Comparison of ENCODE assay signal across 8 cellular contexts in genomic region chr14:91367173-91368171, GRCh38. TPM values are rescaled to one million over a fixed set of nuclear protein-coding genes. Genes with fewer than 3 reads are reported as not detected.
DNase-seq lines count a peak whose midpoint lies in the region; ATAC-seq, FAIRE-seq and TF ChIP-seq lines count a peak whose summit lies in the region.

No MANE protein-coding gene starts in this region.

- WGBS in smooth muscle cell (ENCODE audit: low lambda C conversion rate), result 78% methylated on average over 22 of the region's 22 CpGs
- 67 to 76% (median 67%) methylated on average over 22 of the region's 22 CpGs for WGBS in small intestine, 3 donors

- H2AFZ ChIP-seq in SU-DHL-6 (ENCODE audit: low read depth, low read length, severe bottlenecking), result no peak overlapping the region
- H2AFZ ChIP-seq in smooth muscle cell (ENCODE audit: low read depth), result no peak overlapping the region

- H3K4me1 ChIP-seq in Caco-2 (no peaks in the 10 kb centered on the region), smooth muscle cell (ENCODE audit: low read depth) (no peaks in the 10 kb centered on the region), small intestine (ENCODE audit: control insufficient read depth in 2 of 2, insufficient read depth in 1 of 2, low read depth in 1 of 2, low read length in 1 of 2) (peaks cover 4 to 9% of the 10 kb centered on the region in 2 donors)

- H3K4me2 ChIP-seq in SU-DHL-6 (ENCODE audit: low read depth, low read length, poor library complexity, severe bottlenecking), result peak overlapping the region; percentile 83
- H3K4me2 ChIP-seq in smooth muscle cell, result no peak overlapping the region

- H3K27ac ChIP-seq in SU-DHL-6 (ENCODE audit: low read depth, low read length) (peak overlapping the region; percentile 98), smooth muscle cell (ENCODE audit: low read depth) (peak overlapping the region; percentile 50), small intestine (ENCODE audit: low read depth in 1 of 2, low read length in 1 of 2) (peak overlapping the region in 1 of 2 donors; percentile 89)

- H3K27ac Mint-ChIP-seq in Caco-2 (ENCODE audit: unreplicated experiment), result peak overlapping the region; percentile 1

- no TSS peak for BruUV-seq in Caco-2 (replicated peaks; lab: Mats Ljungman, UMichigan)

- H3K36me3 ChIP-seq in Caco-2 (ENCODE audit: control insufficient read depth, insufficient read depth, low read length), result no peaks in the 10 kb centered on the region
- no peaks in the 10 kb centered on the region for H3K36me3 ChIP-seq in SU-DHL-6 (ENCODE audit: low read length)
- H3K36me3 ChIP-seq in smooth muscle cell (ENCODE audit: low read depth), result no peaks in the 10 kb centered on the region
- no peaks in the 10 kb centered on the region for H3K36me3 ChIP-seq in small intestine (ENCODE audit: control insufficient read depth in 2 of 2, insufficient read depth in 2 of 2, low read length in 2 of 2)

- no peak for TF ChIP-seq POLR2A in erythroblast (IDR thresholded peaks at IDR 0.05; ENCODE audit: low read length)

- H3K9me3 ChIP-seq in Caco-2 (no peaks in the 10 kb centered on the region), SU-DHL-6 (ENCODE audit: insufficient read depth, low read length) (no peaks in the 10 kb centered on the region), smooth muscle cell (replicated peaks; ENCODE audit: low read depth) (no peaks in the 10 kb centered on the region), small intestine (ENCODE audit: control insufficient read depth, low read depth) (no peaks in the 10 kb centered on the region)

- no peak for FAIRE-seq in small intestine (lab: Jason Lieb, UNC)

- no peaks in the 10 kb centered on the region for H3K27me3 ChIP-seq in Caco-2 (replicated peaks; ENCODE audit: control insufficient read depth, insufficient read depth, low read length)
- H3K27me3 ChIP-seq in SU-DHL-6 (ENCODE audit: low read length), result no peaks in the 10 kb centered on the region
- H3K27me3 ChIP-seq in smooth muscle cell (ENCODE audit: low read depth), result peaks cover 90% of the 10 kb centered on the region
- H3K27me3 ChIP-seq in small intestine (ENCODE audit: control insufficient read depth in 2 of 2, insufficient read depth in 2 of 2, low read length in 2 of 2), result no peaks in the 10 kb centered on the region

- POLR2A ChIA-PET in Caco-2 (lab: Charles Lee), result no interaction called here

- no peaks in the 10 kb centered on the region for H3K4me1 Mint-ChIP-seq in Caco-2 (ENCODE audit: low read depth, unreplicated experiment)

- no peaks in the 10 kb centered on the region for H3K9me3 Mint-ChIP-seq in Caco-2 (ENCODE audit: unreplicated experiment)

- intact Hi-C loops in Caco-2 (cut with micrococcal nuclease; ENCODE audit: unreplicated experiment), result no loop called here

- TF ChIP-seq CTCF in Caco-2 (IDR thresholded peaks at IDR 0.05; ENCODE audit: insufficient read depth in 1 of 2, low read depth in 1 of 2, low read length in 1 of 2, severe bottlenecking in 1 of 2, unreplicated experiment in 1 of 2), result no peak
- no peak for TF ChIP-seq CTCF in SU-DHL-6 (IDR thresholded peaks at IDR 0.05; ENCODE audit: insufficient read depth, low read length, poor library complexity, severe bottlenecking)
- TF ChIP-seq CTCF in cardiac fibroblast (IDR thresholded peaks at IDR 0.05; ENCODE audit: low read depth, low read length), result no peak
- TF ChIP-seq CTCF in smooth muscle cell (IDR thresholded peaks at IDR 0.05; ENCODE audit: borderline replicate concordance, insufficient read depth, poor library complexity, severe bottlenecking), result no peak

- H3K4me3 ChIP-seq in Caco-2 (ENCODE audit: low read depth, low read length), result no peak overlapping the region
- peak overlapping the region; percentile 38 for H3K4me3 ChIP-seq in SU-DHL-6 (ENCODE audit: insufficient read depth, low read length, poor library complexity, severe bottlenecking)
- H3K4me3 ChIP-seq in cardiac fibroblast (replicated peaks in 1 of 2; ENCODE audit: low read depth in 2 of 2, low read length in 2 of 2), result no peak overlapping the region
- no peak overlapping the region for H3K4me3 ChIP-seq in smooth muscle cell
- no peak overlapping the region for H3K4me3 ChIP-seq in small intestine (ENCODE audit: low read depth in 1 of 2, low read length in 2 of 2)

- H4K20me1 ChIP-seq in SU-DHL-6 (ENCODE audit: low read depth, low read length), result no peaks in the 10 kb centered on the region
- H4K20me1 ChIP-seq in smooth muscle cell (ENCODE audit: low read depth), result no peaks in the 10 kb centered on the region

- no peaks in the 10 kb centered on the region for H3K9me2 ChIP-seq in SU-DHL-6 (replicated peaks; ENCODE audit: insufficient read depth, low read length)

- no peak for DNase-seq in Caco-2
- DNase-seq in GM19238 (ENCODE audit: insufficient read length, low spot score), result peak; percentile 80
- peak; percentile 9 to 26 for DNase-seq in cardiac fibroblast (ENCODE audit: low read depth in 2 of 2)
- DNase-seq in smooth muscle cell (lab: John Stamatoyannopoulos, UW; ENCODE audit: unreplicated experiment), result no peak
- DNase-seq in erythroblast (lab: John Stamatoyannopoulos, UW), result no peak
- DNase-seq in small intestine, result no peak

- H3K36me3 Mint-ChIP-seq in Caco-2 (ENCODE audit: insufficient read depth, unreplicated experiment), result no peaks in the 10 kb centered on the region

- peaks cover 89% of the 10 kb centered on the region for H3K79me2 ChIP-seq in SU-DHL-6 (ENCODE audit: insufficient read depth, low read length)
- no peaks in the 10 kb centered on the region for H3K79me2 ChIP-seq in smooth muscle cell (ENCODE audit: low read depth)

- H3K4me3 Mint-ChIP-seq in Caco-2 (ENCODE audit: unreplicated experiment), result no peak overlapping the region

- H3K9ac ChIP-seq in SU-DHL-6 (ENCODE audit: low read length) (peak overlapping the region; percentile 55), smooth muscle cell (ENCODE audit: low read depth) (no peak overlapping the region)

- CTCF ChIA-PET in Caco-2 (lab: Charles Lee), result interaction anchor here (0.6 kb wide), 1 partner anchor 44 kb away, joined by 4 read pairs; no protein-coding TSS in a partner anchor

- H3F3A ChIP-seq in SU-DHL-6 (ENCODE audit: insufficient read depth), result peaks cover 80% of the 10 kb centered on the region
- H3F3A ChIP-seq in smooth muscle cell (ENCODE audit: low read depth), result no peaks in the 10 kb centered on the region

- ATAC-seq in HG03159 (IDR thresholded peaks at IDR 0.05; ENCODE audit: unreplicated experiment), result peak; percentile 80

- H3K27me3 Mint-ChIP-seq in Caco-2 (ENCODE audit: insufficient read depth, unreplicated experiment), result no peaks in the 10 kb centered on the region

RNA-seq across cellular contexts. Expression of gene CCDC88C, which starts 50.1 kb away (rescaled TPM):
- total RNA-seq in Caco-2 (2022) (26.9 and 29.8 TPM in 2 replicates), smooth muscle cell (0.72 and 1.1 TPM in 2 replicates)
- polyA plus RNA-seq in smooth muscle cell (0.92 TPM in 1 of 2 replicates, not detected in the other), small intestine (10 to 100 TPM; 13.2 to 20.5 (median 16.1) TPM)

Comparison
In these comparisons a context has a peak if more than half of its experiments do, and no peak if none do; other contexts are left out.
1. DNase-seq: peak in GM19238 (single experiment) and cardiac fibroblast (2 of 2); none in Caco-2 (0 of 2), smooth muscle cell (single experiment), erythroblast (0 of 2) and small intestine (single experiment).
2. RNA of gene CCDC88C, which starts 50.1 kb away (total RNA-seq): 26.9 to 29.8 TPM in Caco-2; 0.72 to 1.1 TPM in smooth muscle cell; every median in the first group is over 10 times any median in the second.